Comparison of ENCODE assay signal across 2 cellular contexts in genomic region chr15:26635105-26635504, GRCh38.
TF ChIP-seq lines count a peak whose summit lies in the region.

No MANE protein-coding gene starts in this region.

TF ChIP-seq in GM23338, 12 proteins besides CTCF, POLR2A, EP300 and RAD21:
- TF ChIP-seq, protein P1, sequence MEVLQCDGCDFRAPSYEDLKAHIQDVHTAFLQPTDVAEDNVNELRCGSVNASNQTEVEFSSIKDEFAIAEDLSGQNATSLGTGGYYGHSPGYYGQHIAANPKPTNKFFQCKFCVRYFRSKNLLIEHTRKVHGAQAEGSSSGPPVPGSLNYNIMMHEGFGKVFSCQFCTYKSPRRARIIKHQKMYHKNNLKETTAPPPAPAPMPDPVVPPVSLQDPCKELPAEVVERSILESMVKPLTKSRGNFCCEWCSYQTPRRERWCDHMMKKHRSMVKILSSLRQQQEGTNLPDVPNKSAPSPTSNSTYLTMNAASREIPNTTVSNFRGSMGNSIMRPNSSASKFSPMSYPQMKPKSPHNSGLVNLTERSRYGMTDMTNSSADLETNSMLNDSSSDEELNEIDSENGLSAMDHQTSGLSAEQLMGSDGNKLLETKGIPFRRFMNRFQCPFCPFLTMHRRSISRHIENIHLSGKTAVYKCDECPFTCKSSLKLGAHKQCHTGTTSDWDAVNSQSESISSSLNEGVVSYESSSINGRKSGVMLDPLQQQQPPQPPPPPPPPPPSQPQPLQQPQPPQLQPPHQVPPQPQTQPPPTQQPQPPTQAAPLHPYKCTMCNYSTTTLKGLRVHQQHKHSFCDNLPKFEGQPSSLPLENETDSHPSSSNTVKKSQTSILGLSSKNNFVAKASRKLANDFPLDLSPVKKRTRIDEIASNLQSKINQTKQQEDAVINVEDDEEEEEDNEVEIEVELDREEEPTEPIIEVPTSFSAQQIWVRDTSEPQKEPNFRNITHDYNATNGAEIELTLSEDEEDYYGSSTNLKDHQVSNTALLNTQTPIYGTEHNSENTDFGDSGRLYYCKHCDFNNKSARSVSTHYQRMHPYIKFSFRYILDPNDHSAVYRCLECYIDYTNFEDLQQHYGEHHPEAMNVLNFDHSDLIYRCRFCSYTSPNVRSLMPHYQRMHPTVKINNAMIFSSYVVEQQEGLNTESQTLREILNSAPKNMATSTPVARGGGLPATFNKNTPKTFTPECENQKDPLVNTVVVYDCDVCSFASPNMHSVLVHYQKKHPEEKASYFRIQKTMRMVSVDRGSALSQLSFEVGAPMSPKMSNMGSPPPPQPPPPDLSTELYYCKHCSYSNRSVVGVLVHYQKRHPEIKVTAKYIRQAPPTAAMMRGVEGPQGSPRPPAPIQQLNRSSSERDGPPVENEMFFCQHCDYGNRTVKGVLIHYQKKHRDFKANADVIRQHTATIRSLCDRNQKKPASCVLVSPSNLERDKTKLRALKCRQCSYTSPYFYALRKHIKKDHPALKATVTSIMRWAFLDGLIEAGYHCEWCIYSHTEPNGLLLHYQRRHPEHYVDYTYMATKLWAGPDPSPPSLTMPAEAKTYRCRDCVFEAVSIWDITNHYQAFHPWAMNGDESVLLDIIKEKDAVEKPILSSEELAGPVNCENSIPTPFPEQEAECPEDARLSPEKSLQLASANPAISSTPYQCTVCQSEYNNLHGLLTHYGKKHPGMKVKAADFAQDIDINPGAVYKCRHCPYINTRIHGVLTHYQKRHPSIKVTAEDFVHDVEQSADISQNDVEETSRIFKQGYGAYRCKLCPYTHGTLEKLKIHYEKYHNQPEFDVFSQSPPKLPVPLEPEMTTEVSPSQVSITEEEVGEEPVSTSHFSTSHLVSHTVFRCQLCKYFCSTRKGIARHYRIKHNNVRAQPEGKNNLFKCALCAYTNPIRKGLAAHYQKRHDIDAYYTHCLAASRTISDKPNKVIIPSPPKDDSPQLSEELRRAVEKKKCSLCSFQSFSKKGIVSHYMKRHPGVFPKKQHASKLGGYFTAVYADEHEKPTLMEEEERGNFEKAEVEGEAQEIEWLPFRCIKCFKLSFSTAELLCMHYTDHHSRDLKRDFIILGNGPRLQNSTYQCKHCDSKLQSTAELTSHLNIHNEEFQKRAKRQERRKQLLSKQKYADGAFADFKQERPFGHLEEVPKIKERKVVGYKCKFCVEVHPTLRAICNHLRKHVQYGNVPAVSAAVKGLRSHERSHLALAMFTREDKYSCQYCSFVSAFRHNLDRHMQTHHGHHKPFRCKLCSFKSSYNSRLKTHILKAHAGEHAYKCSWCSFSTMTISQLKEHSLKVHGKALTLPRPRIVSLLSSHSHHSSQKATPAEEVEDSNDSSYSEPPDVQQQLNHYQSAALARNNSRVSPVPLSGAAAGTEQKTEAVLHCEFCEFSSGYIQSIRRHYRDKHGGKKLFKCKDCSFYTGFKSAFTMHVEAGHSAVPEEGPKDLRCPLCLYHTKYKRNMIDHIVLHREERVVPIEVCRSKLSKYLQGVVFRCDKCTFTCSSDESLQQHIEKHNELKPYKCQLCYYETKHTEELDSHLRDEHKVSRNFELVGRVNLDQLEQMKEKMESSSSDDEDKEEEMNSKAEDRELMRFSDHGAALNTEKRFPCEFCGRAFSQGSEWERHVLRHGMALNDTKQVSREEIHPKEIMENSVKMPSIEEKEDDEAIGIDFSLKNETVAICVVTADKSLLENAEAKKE (CRISPR knock-in tag; IDR thresholded peaks at IDR 0.05) = no peak
- TF ChIP-seq, protein P2, sequence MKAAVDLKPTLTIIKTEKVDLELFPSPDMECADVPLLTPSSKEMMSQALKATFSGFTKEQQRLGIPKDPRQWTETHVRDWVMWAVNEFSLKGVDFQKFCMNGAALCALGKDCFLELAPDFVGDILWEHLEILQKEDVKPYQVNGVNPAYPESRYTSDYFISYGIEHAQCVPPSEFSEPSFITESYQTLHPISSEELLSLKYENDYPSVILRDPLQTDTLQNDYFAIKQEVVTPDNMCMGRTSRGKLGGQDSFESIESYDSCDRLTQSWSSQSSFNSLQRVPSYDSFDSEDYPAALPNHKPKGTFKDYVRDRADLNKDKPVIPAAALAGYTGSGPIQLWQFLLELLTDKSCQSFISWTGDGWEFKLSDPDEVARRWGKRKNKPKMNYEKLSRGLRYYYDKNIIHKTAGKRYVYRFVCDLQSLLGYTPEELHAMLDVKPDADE (IDR thresholded peaks at IDR 0.05) = no peak
- no peak for TF ChIP-seq EZH2phosphoT487 (IDR thresholded peaks at IDR 0.05; ENCODE audit: unreplicated experiment)
- TF ChIP-seq NANOG (IDR thresholded peaks at IDR 0.05; ENCODE audit: borderline replicate concordance) = no peak

TF ChIP-seq in WTC11, 78 proteins besides CTCF, POLR2A, EP300 and RAD21 (continued from another document):
- no peak for TF ChIP-seq ZBTB43 (CRISPR knock-in tag; IDR thresholded peaks at IDR 0.05)
